In genomic region chr14:63647696-63648410, GRCh38 we compare ENCODE assay signal across 14 cellular contexts. TPM values are rescaled to one million over a fixed set of nuclear protein-coding genes. Genes with fewer than 3 reads are reported as not detected.
A peak's percentile ranks its signal among the peaks of the same experiment; 100 is the strongest.
DNase-seq lines count a peak whose midpoint lies in the region; ATAC-seq and FAIRE-seq lines count a peak whose summit lies in the region.
"Had no signal": no experiment of that assay in that cellular context is flagged by ENCODE, and none has a peak within 500 bp of the region (broad histone marks: within the 10 kb centered on the region; RNA-seq: fewer than 3 reads in every experiment).

No MANE protein-coding gene starts in this region.

- H3K36me3 Mint-ChIP-seq in activated naive CD4-positive, alpha-beta T cell treated with anti-CD3 and anti-CD28 coated beads, Interleukin-2, amount 50 U/mL, for 24 hours, result peaks cover 12% of the 10 kb centered on the region
- H3K36me3 Mint-ChIP-seq in stimulated activated naive B cell treated with anti-CD40 and anti-IgM and Interleukin-4, amounts not matched to agents 10 μg/mL and 1 μg/mL and 100 μg/mL, for 72 hours, result peaks cover 3 to 5% of the 10 kb centered on the region in 2 donors

- no peaks in the 10 kb centered on the region for H3K9me3 ChIP-seq in right cardiac atrium (ENCODE audit: control insufficient read depth, low read length)
- H3K9me3 ChIP-seq: uterus had no signal

- WGBS in right cardiac atrium, result 81% methylated on average over 6 of the region's 6 CpGs

- no peak for DNase-seq in activated naive CD4-positive, alpha-beta T cell treated with Interleukin-2 at 50 U/mL for 16 hours
- DNase-seq in astrocyte of the hippocampus (ENCODE audit: low read depth, low spot score), result peak; percentile 20
- DNase-seq in stimulated activated naive B cell treated with anti-CD40 and anti-IgM and Interleukin-4, amounts not matched to agents 10 μg/mL and 1 μg/mL and 100 μg/mL, for 72 hours, result no peak
- no peak for DNase-seq in right cardiac atrium
- no peak for DNase-seq in Ammon's horn (ENCODE audit: low spot score)
- no peak for DNase-seq in GM19239 (ENCODE audit: insufficient read length, low spot score)
- DNase-seq: activated naive CD8-positive, alpha-beta T cell treated with anti-CD3 and anti-CD28 coated beads, Interleukin-2, amount 10 ng/mL, durations not matched to agents 7 days and 5 days; NCI-H2081; uterus had no signal

- no peak for FAIRE-seq in GM19239 (lab: Jason Lieb, UNC)
- FAIRE-seq: GM12892 had no signal

- H3K4me3 ChIP-seq in right cardiac atrium (ENCODE audit: low read length), result no peak overlapping the region
- H3K4me3 ChIP-seq: uterus had no signal

- no peaks in the 10 kb centered on the region for H3K27me3 Mint-ChIP-seq in activated naive CD4-positive, alpha-beta T cell treated with anti-CD3 and anti-CD28 coated beads, Interleukin-2, amount 50 U/mL, for 24 hours
- H3K27me3 Mint-ChIP-seq in stimulated activated naive B cell treated with anti-CD40 and anti-IgM and Interleukin-4, amounts not matched to agents 10 μg/mL and 1 μg/mL and 100 μg/mL, for 72 hours, result no peaks in the 10 kb centered on the region
- H3K27me3 Mint-ChIP-seq: activated naive CD8-positive, alpha-beta T cell treated with anti-CD3 and anti-CD28 coated beads, Interleukin-2, amount 10 ng/mL, durations not matched to agents 7 days and 5 days; memory B cell had no signal

- intact Hi-C loops in right cardiac atrium (cut with DNase I), result no loop called here

- peaks cover 3% of the 10 kb centered on the region for H3K4me1 ChIP-seq in right cardiac atrium (ENCODE audit: control insufficient read depth, insufficient read depth, low read length)
- H3K4me1 ChIP-seq: uterus had no signal

- peak overlapping the region; percentile 69 for H3K27ac Mint-ChIP-seq in activated naive CD4-positive, alpha-beta T cell treated with anti-CD3 and anti-CD28 coated beads, Interleukin-2, amount 50 U/mL, for 24 hours
- H3K27ac Mint-ChIP-seq in stimulated activated naive B cell treated with anti-CD40 and anti-IgM and Interleukin-4, amounts not matched to agents 10 μg/mL and 1 μg/mL and 100 μg/mL, for 72 hours, result no peak overlapping the region
- H3K27ac Mint-ChIP-seq: activated naive CD8-positive, alpha-beta T cell treated with anti-CD3 and anti-CD28 coated beads, Interleukin-2, amount 10 ng/mL, durations not matched to agents 7 days and 5 days; memory B cell; T-helper 2 cell treated with Interferon-gamma antibody and Interleukin-4, amounts not matched to agents 5 μg/mL and 100 μg/mL, for 36 hours had no signal

- ATAC-seq in HG02840 (IDR thresholded peaks at IDR 0.05; ENCODE audit: low FRiP score, unreplicated experiment) (peak; percentile 57), right cardiac atrium (no peak)
- peak; percentile 57 to 65 for ATAC-seq in stimulated activated naive B cell treated with anti-CD40 and anti-IgM and Interleukin-4, amounts not matched to agents 10 μg/mL and 1 μg/mL and 100 μg/mL, for 72 hours (replicated peaks)

- no peak overlapping the region for H3K4me3 Mint-ChIP-seq in activated naive CD4-positive, alpha-beta T cell treated with anti-CD3 and anti-CD28 coated beads, Interleukin-2, amount 50 U/mL, for 24 hours
- no peak overlapping the region for H3K4me3 Mint-ChIP-seq in stimulated activated naive B cell treated with anti-CD40 and anti-IgM and Interleukin-4, amounts not matched to agents 10 μg/mL and 1 μg/mL and 100 μg/mL, for 72 hours
- H3K4me3 Mint-ChIP-seq: activated naive CD8-positive, alpha-beta T cell treated with anti-CD3 and anti-CD28 coated beads, Interleukin-2, amount 10 ng/mL, durations not matched to agents 7 days and 5 days; memory B cell; T-helper 2 cell treated with Interferon-gamma antibody and Interleukin-4, amounts not matched to agents 5 μg/mL and 100 μg/mL, for 36 hours had no signal

- H3K9me3 Mint-ChIP-seq in activated naive CD4-positive, alpha-beta T cell treated with anti-CD3 and anti-CD28 coated beads, Interleukin-2, amount 50 U/mL, for 24 hours, result no peaks in the 10 kb centered on the region
- no peaks in the 10 kb centered on the region for H3K9me3 Mint-ChIP-seq in stimulated activated naive B cell treated with anti-CD40 and anti-IgM and Interleukin-4, amounts not matched to agents 10 μg/mL and 1 μg/mL and 100 μg/mL, for 72 hours
- H3K9me3 Mint-ChIP-seq: activated naive CD8-positive, alpha-beta T cell treated with anti-CD3 and anti-CD28 coated beads, Interleukin-2, amount 10 ng/mL, durations not matched to agents 7 days and 5 days; memory B cell; T-helper 2 cell treated with Interferon-gamma antibody and Interleukin-4, amounts not matched to agents 5 μg/mL and 100 μg/mL, for 36 hours had no signal

- no peaks in the 10 kb centered on the region for H3K27me3 ChIP-seq in right cardiac atrium (ENCODE audit: control insufficient read depth, insufficient read depth)
- H3K27me3 ChIP-seq: uterus had no signal

- H3K4me1 Mint-ChIP-seq in activated naive CD4-positive, alpha-beta T cell treated with anti-CD3 and anti-CD28 coated beads, Interleukin-2, amount 50 U/mL, for 24 hours, result peaks cover 54% of the 10 kb centered on the region
- peaks cover 6 to 10% of the 10 kb centered on the region in 2 donors for H3K4me1 Mint-ChIP-seq in stimulated activated naive B cell treated with anti-CD40 and anti-IgM and Interleukin-4, amounts not matched to agents 10 μg/mL and 1 μg/mL and 100 μg/mL, for 72 hours

- H3K27ac ChIP-seq in right cardiac atrium (ENCODE audit: low read length), result no peak overlapping the region
- H3K27ac ChIP-seq: uterus had no signal

RNA-seq across cellular contexts. Expression of gene WDR89, which starts 6.2 kb away (rescaled TPM):
- 1 to 10 TPM; 6.6 to 8.8 (median 7.8) TPM for total RNA-seq in right cardiac atrium
- 3.2 TPM for polyA plus RNA-seq in right cardiac atrium

Comparison
In these comparisons a context has a peak if more than half of its experiments do, and no peak if none do; other contexts are left out.
1. ATAC-seq: peak in HG02840 (single experiment) and stimulated activated naive B cell treated with anti-CD40 and anti-IgM and Interleukin-4, amounts not matched to agents 10 μg/mL and 1 μg/mL and 100 μg/mL, for 72 hours (2 of 2); none in right cardiac atrium (0 of 2).